Comparison of ENCODE assay signal across 17 cellular contexts in the genomic region with DNA sequence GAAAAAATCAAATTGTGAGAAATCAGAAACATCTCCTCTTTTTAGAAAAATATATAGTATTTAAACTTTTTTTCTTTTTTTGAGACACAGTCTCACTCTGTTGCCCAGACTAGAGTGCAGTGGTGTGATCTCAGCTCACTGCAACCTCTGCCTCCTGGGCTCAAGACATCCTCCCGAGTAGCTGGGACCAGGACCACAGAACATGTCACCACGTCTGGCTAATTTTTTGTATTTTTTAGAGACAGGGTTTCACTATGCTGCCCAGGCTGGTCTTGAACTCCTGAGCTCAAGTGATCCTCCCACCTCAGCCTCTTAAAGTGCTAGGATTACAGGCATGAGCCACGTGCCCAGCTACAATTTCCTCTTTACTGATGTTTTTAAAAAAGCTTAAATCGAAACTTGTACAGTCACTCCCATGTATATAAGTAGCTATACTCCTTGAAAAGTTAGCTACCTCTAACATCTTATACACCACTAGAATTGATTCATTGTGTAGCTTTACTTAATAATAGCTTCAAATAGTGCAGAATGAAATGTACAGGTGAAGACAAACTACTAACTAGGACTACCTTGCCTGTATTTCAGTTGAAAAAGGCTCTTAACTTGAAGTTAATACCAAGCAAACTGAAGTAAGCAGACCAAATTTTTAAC. TPM values are rescaled to one million over a fixed set of nuclear protein-coding genes. Genes with fewer than 3 reads are reported as not detected.
DNase-seq lines count a peak whose midpoint lies in the region; ATAC-seq and TF ChIP-seq lines count a peak whose summit lies in the region.
"Had no signal": no experiment of that assay in that cellular context is flagged by ENCODE, and none has a peak within 500 bp of the region (broad histone marks: within the 10 kb centered on the region; RNA-seq: fewer than 3 reads in every experiment).

No MANE protein-coding gene starts in this region.

- H3F3A ChIP-seq in SK-N-SH (replicated peaks; ENCODE audit: insufficient read depth), result peaks cover 89% of the 10 kb centered on the region

- 97% methylated on average over 4 of the region's 4 CpGs for WGBS in SK-N-SH (ENCODE audit: low lambda C conversion rate)
- 74 to 82% methylated on average over 4 of the region's 4 CpGs for WGBS in testis, 2 donors

- peaks cover 28% of the 10 kb centered on the region for H3K79me2 ChIP-seq in SK-N-SH (ENCODE audit: insufficient read depth)

- H3K9me2 ChIP-seq in SK-N-SH, result no peaks in the 10 kb centered on the region

- H3K9ac ChIP-seq in SK-N-SH, result no peak overlapping the region

- TF ChIP-seq RAD21 in SK-N-SH (IDR thresholded peaks at IDR 0.05; ENCODE audit: low read length), result no peak

- peak overlapping the region in 1 of 2 experiments; percentile 16; a peak in 1 of 4 replicates for H3K27ac ChIP-seq in SK-N-SH (ENCODE audit: low read depth in 2 of 2, low read length in 1 of 2)
- H3K27ac ChIP-seq in HL-60 (replicated peaks), result peak overlapping the region; percentile 56
- no peak overlapping the region for H3K27ac ChIP-seq in naive thymus-derived CD4-positive, alpha-beta T cell (ENCODE audit: low read depth, low read length)
- no peak overlapping the region for H3K27ac ChIP-seq in testis
- H3K27ac ChIP-seq: 22Rv1 had no signal

- H2AFZ ChIP-seq in SK-N-SH (ENCODE audit: low read depth), result no peak overlapping the region

- H3K36me3 Mint-ChIP-seq in activated naive CD8-positive, alpha-beta T cell, result peaks cover 36% of the 10 kb centered on the region
- H3K36me3 Mint-ChIP-seq in naive thymus-derived CD4-positive, alpha-beta T cell, result peaks cover 18 to 70% (median 46%) of the 10 kb centered on the region in 5 donors

- H3K27me3 Mint-ChIP-seq in activated naive CD8-positive, alpha-beta T cell, result no peaks in the 10 kb centered on the region
- no peaks in the 10 kb centered on the region for H3K27me3 Mint-ChIP-seq in naive thymus-derived CD4-positive, alpha-beta T cell
- H3K27me3 Mint-ChIP-seq: stimulated activated naive B cell treated with anti-CD40 and anti-IgM and Interleukin-4, amounts not matched to agents 10 μg/mL and 1 μg/mL and 100 μg/mL, for 72 hours had no signal

- H3K4me3 ChIP-seq in SK-N-SH (ENCODE audit: low read depth in 2 of 2, low read length in 1 of 2) (no peak overlapping the region), HL-60 (replicated peaks; ENCODE audit: insufficient read depth, low read length) (no peak overlapping the region), testis (no peak overlapping the region)
- H3K4me3 ChIP-seq in naive thymus-derived CD4-positive, alpha-beta T cell (ENCODE audit: low read length), result no peak overlapping the region
- H3K4me3 ChIP-seq: heart right ventricle had no signal

- H3K4me3 Mint-ChIP-seq in activated naive CD8-positive, alpha-beta T cell, result peak overlapping the region; percentile 39
- H3K4me3 Mint-ChIP-seq in naive thymus-derived CD4-positive, alpha-beta T cell, result peak overlapping the region in 4 of 10 donors; percentile 10 to 44 (median 24)
- H3K4me3 Mint-ChIP-seq: stimulated activated naive B cell treated with anti-CD40 and anti-IgM and Interleukin-4, amounts not matched to agents 10 μg/mL and 1 μg/mL and 100 μg/mL, for 72 hours had no signal

- H3K4me1 ChIP-seq in SK-N-SH (ENCODE audit: control insufficient read depth in 1 of 2, insufficient read depth in 2 of 2, low read depth in 1 of 2, low read length in 1 of 2) (peaks cover 0 to 3% of the 10 kb centered on the region in 2 experiments; a peak in 2 of 4 replicates), testis (no peaks in the 10 kb centered on the region)
- peaks cover 31 to 50% of the 10 kb centered on the region in 2 donors for H3K4me1 ChIP-seq in naive thymus-derived CD4-positive, alpha-beta T cell (ENCODE audit: control insufficient read depth in 2 of 2, insufficient read depth in 2 of 2, low read length in 2 of 2)

- intact Hi-C loops in naive thymus-derived CD4-positive, alpha-beta T cell (cut with micrococcal nuclease), result loop anchor here in 1 of 2 donors (1.0 to 10.0 kb wide), 2 partner anchors 8 to 356 kb away; no protein-coding TSS in a partner anchor
- intact Hi-C loops in testis (cut with DNase I; ENCODE audit: low total_unique reads), result loop anchor here (10.0 kb wide), 1 partner anchor 226 kb away; no protein-coding TSS in a partner anchor

- no peaks in the 10 kb centered on the region for H3K9me3 Mint-ChIP-seq in activated naive CD8-positive, alpha-beta T cell (ENCODE audit: low read depth)
- H3K9me3 Mint-ChIP-seq in naive thymus-derived CD4-positive, alpha-beta T cell, result no peaks in the 10 kb centered on the region
- H3K9me3 Mint-ChIP-seq: stimulated activated naive B cell treated with anti-CD40 and anti-IgM and Interleukin-4, amounts not matched to agents 10 μg/mL and 1 μg/mL and 100 μg/mL, for 72 hours had no signal

- DNase-seq in SK-N-SH (no peak), HL-60 (ENCODE audit: low read depth in 1 of 2, low spot score in 1 of 2) (peak in 1 of 2 experiments; percentile 50), G401 (ENCODE audit: low spot score) (no peak), testis (no peak)
- no peak for DNase-seq in naive thymus-derived CD4-positive, alpha-beta T cell
- DNase-seq: activated CD8-positive, alpha-beta memory T cell treated with anti-CD3 and anti-CD28 coated beads for 24 hours; DMS79; heart right ventricle; IMR-90; kidney glomerular epithelial cell; NCI-H526; OCI-M1; stimulated activated naive B cell treated with anti-CD40 and anti-IgM and Interleukin-4, amounts not matched to agents 10 μg/mL and 1 μg/mL and 100 μg/mL, for 72 hours had no signal

- H4K20me1 ChIP-seq in SK-N-SH (ENCODE audit: insufficient read depth), result peaks cover 47% of the 10 kb centered on the region

- peaks cover 69% of the 10 kb centered on the region for H3K4me1 Mint-ChIP-seq in activated naive CD8-positive, alpha-beta T cell (ENCODE audit: low read depth)
- peaks cover 43 to 68% (median 62%) of the 10 kb centered on the region in 7 donors for H3K4me1 Mint-ChIP-seq in naive thymus-derived CD4-positive, alpha-beta T cell

- TF ChIP-seq EP300 in SK-N-SH (IDR thresholded peaks at IDR 0.05; ENCODE audit: borderline replicate concordance in 1 of 2, low read depth in 1 of 2, low read length in 1 of 2), result no peak

- ATAC-seq in SK-N-SH treated with all-trans-retinoic acid at 6 μM for 48 hours (no peak), HG03378 (IDR thresholded peaks at IDR 0.05; ENCODE audit: unreplicated experiment) (no peak)
- no peak for ATAC-seq in naive thymus-derived CD4-positive, alpha-beta T cell
- ATAC-seq: heart right ventricle; stimulated activated naive B cell treated with anti-CD40 and anti-IgM and Interleukin-4, amounts not matched to agents 10 μg/mL and 1 μg/mL and 100 μg/mL, for 72 hours had no signal

- CTCF ChIA-PET in SK-N-SH (lab: Yijun Ruan, JAX), result interaction anchor here (1.0 to 1.8 kb wide), 3 partner anchors 8 to 28 kb away, joined by 3 to 5 read pairs (median 4); no protein-coding TSS in a partner anchor
- CTCF ChIA-PET in naive thymus-derived CD4-positive, alpha-beta T cell (lab: Charles Lee), result no interaction called here

- H3K9me3 ChIP-seq in SK-N-SH (no peaks in the 10 kb centered on the region), testis (no peaks in the 10 kb centered on the region)
- H3K9me3 ChIP-seq in naive thymus-derived CD4-positive, alpha-beta T cell (ENCODE audit: control insufficient read depth in 2 of 3, low read length in 3 of 3), result no peaks in the 10 kb centered on the region
- H3K9me3 ChIP-seq: heart right ventricle had no signal

- in situ Hi-C loops in G401 (cut with HindIII; ENCODE audit: low sequenced_read_pairs), result no loop called here

- peaks cover 72 to 75% of the 10 kb centered on the region in 2 experiments for H3K36me3 ChIP-seq in SK-N-SH (replicated peaks in 1 of 2; ENCODE audit: control insufficient read depth in 1 of 2, insufficient read depth in 2 of 2, low read length in 1 of 2)
- peaks cover 33 to 72% (median 59%) of the 10 kb centered on the region in 3 experiments for H3K36me3 ChIP-seq in naive thymus-derived CD4-positive, alpha-beta T cell (ENCODE audit: control insufficient read depth in 2 of 3, insufficient read depth in 3 of 3, low read length in 3 of 3)
- H3K36me3 ChIP-seq in testis (ENCODE audit: low read depth, missing control alignments), result peaks cover 4% of the 10 kb centered on the region

- peak overlapping the region; percentile 93 for H3K27ac Mint-ChIP-seq in activated naive CD8-positive, alpha-beta T cell
- H3K27ac Mint-ChIP-seq in naive thymus-derived CD4-positive, alpha-beta T cell, result peak overlapping the region in 8 of 9 donors; percentile 10 to 87 (median 77)
- H3K27ac Mint-ChIP-seq: stimulated activated naive B cell treated with anti-CD40 and anti-IgM and Interleukin-4, amounts not matched to agents 10 μg/mL and 1 μg/mL and 100 μg/mL, for 72 hours had no signal

- POLR2A ChIA-PET in SK-N-SH (lab: Yijun Ruan, JAX), result interaction anchor here (2.0 kb wide), 1 partner anchor 10 kb away, joined by 20 read pairs; a partner anchor contains a TSS
- POLR2A ChIA-PET in naive thymus-derived CD4-positive, alpha-beta T cell (lab: Charles Lee), result interaction anchor here (0.9 to 6.9 kb wide), 5 partner anchors 8 to 60 kb away, joined by 3 to 88 read pairs (median 4); a partner anchor contains a TSS

- no peak overlapping the region for H3K4me2 ChIP-seq in SK-N-SH

- H3K27me3 ChIP-seq in SK-N-SH (ENCODE audit: insufficient read depth) (no peaks in the 10 kb centered on the region), HL-60 (ENCODE audit: insufficient read depth, poor library complexity, severe bottlenecking) (no peaks in the 10 kb centered on the region), testis (no peaks in the 10 kb centered on the region)
- H3K27me3 ChIP-seq in naive thymus-derived CD4-positive, alpha-beta T cell (ENCODE audit: control insufficient read depth in 2 of 2, insufficient read depth in 2 of 2, low read length in 2 of 2), result no peaks in the 10 kb centered on the region
- H3K27me3 ChIP-seq: heart right ventricle had no signal

- no peak for TF ChIP-seq CTCF in SK-N-SH (IDR thresholded peaks at IDR 0.05)
- no peak for TF ChIP-seq CTCF in HL-60 (IDR thresholded peaks at IDR 0.05; ENCODE audit: insufficient read depth, low read length)
- TF ChIP-seq CTCF in testis (IDR thresholded peaks at IDR 0.05), result no peak

- no peak for TF ChIP-seq POLR2A in testis (IDR thresholded peaks at IDR 0.05)

RNA-seq across cellular contexts. Expression of a gene that starts 10.3 kb away (rescaled TPM):
- 298 and 394 TPM in 2 replicates for polyA plus RNA-seq in SK-N-SH (2012; rRNA removed)
- 416 and 436 TPM in 2 replicates for polyA plus RNA-seq in SK-N-SH (2012; cell fraction: cytosol; rRNA removed)
- 174 and 354 TPM in 2 replicates for polyA plus RNA-seq in SK-N-SH (2012; cell fraction: nucleus; rRNA removed)
- total RNA-seq in naive thymus-derived CD4-positive, alpha-beta T cell, result 100 to 1,000 TPM; 596 to 843 (median 720) TPM
- 100 to 1,000 TPM; 320 to 532 TPM for polyA plus RNA-seq in naive thymus-derived CD4-positive, alpha-beta T cell
- total RNA-seq in G401 (2014; rRNA removed; shearing (Covaris generic)), result 592 and 772 TPM in 2 replicates
- 100 to 1,000 TPM; 451 to 519 TPM for total RNA-seq in testis
- polyA plus RNA-seq in testis (ENCODE audit: insufficient read depth, low read depth, low replicate concordance), result 501 TPM

RNA-seq across cellular contexts. Expression of a gene that starts 47.4 kb away (rescaled TPM):
- polyA plus RNA-seq in SK-N-SH (2012; rRNA removed) (10.1 and 13.0 TPM in 2 replicates), testis (ENCODE audit: insufficient read depth, low read depth, low replicate concordance) (48.6 TPM)
- polyA plus RNA-seq in SK-N-SH (2012; cell fraction: cytosol; rRNA removed), result 16.1 and 18.8 TPM in 2 replicates
- 10.4 and 16.2 TPM in 2 replicates for polyA plus RNA-seq in SK-N-SH (2012; cell fraction: nucleus; rRNA removed)
- 10 to 100 TPM; 23.8 to 64.0 (median 47.8) TPM for total RNA-seq in naive thymus-derived CD4-positive, alpha-beta T cell
- 10 to 100 TPM; 54.3 to 70.3 TPM for polyA plus RNA-seq in naive thymus-derived CD4-positive, alpha-beta T cell
- 16.7 and 34.0 TPM in 2 replicates for total RNA-seq in G401 (2014; rRNA removed; shearing (Covaris generic))
- 10 to 100 TPM; 47.3 to 50.9 TPM for total RNA-seq in testis

RNA-seq across cellular contexts. Expression of a gene that starts 59.4 kb away (rescaled TPM):
- polyA plus RNA-seq in SK-N-SH (2012; rRNA removed) (23.5 and 31.2 TPM in 2 replicates), testis (ENCODE audit: insufficient read depth, low read depth, low replicate concordance) (27.0 TPM)
- 22.0 and 24.9 TPM in 2 replicates for polyA plus RNA-seq in SK-N-SH (2012; cell fraction: cytosol; rRNA removed)
- 43.4 and 96.8 TPM in 2 replicates for polyA plus RNA-seq in SK-N-SH (2012; cell fraction: nucleus; rRNA removed)
- 100 to 1,000 TPM in 2 of 5 experiments, 10 to 100 TPM in 3; 56.7 to 146 (median 94.0) TPM for total RNA-seq in naive thymus-derived CD4-positive, alpha-beta T cell
- 10 to 100 TPM; 18.3 to 19.6 TPM for polyA plus RNA-seq in naive thymus-derived CD4-positive, alpha-beta T cell
- 16.9 and 24.9 TPM in 2 replicates for total RNA-seq in G401 (2014; rRNA removed; shearing (Covaris generic))
- 10 to 100 TPM; 30.4 to 37.3 TPM for total RNA-seq in testis
